9 cellular contexts compared by ENCODE assay signal in the genomic region with DNA sequence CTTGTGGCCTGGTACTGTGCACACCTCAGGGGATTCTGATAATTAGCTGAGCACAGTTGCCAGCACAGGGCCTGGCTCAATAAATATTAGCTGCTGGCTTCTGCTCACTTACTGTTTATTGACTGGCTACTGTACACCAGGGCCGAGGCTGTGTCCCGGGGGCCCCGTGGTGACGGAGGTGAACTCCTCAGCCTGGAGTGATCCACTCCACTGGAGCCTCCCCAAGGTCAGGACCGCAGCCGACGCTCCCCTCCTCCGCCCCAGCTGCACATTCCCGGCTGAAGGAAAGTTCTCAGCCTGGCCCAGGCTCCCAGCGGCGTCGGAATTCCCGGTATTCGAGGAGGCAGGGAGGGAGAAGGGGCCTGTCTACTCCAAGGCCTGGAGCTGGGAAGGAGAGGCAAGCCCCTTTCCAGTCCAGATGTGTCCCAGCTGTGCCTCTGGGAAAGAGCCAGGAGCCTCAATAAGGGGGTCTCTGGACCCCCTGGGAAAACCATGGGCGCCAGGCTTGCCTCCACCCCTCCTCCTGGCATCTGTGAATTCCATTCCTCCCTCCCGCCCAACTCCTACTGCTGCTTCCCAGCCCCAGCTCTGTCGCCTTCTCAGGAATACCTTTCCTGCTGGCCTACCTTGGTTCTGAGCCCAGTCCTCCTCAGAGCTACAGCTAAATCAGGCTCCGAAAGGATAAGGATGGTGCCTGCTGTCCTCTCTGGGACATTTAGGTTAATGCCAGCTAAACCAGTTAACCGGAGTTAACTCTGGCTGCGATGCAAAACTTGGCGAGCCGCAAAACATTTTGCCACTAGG. TPM values are rescaled to one million over a fixed set of nuclear protein-coding genes. Genes with fewer than 3 reads are reported as not detected.
DNase-seq lines count a peak whose midpoint lies in the region; ATAC-seq and TF ChIP-seq lines count a peak whose summit lies in the region.
"Had no signal": no experiment of that assay in that cellular context is flagged by ENCODE, and none has a peak within 500 bp of the region (broad histone marks: within the 10 kb centered on the region; RNA-seq: fewer than 3 reads in every experiment).

No MANE protein-coding gene starts in this region.

- intact Hi-C loops in heart right ventricle (cut with DNase I), result no loop called here

- H3K4me3 ChIP-seq in heart right ventricle (peak overlapping the region in 5 of 10 donors; percentile 0 to 20 (median 13)), rectal smooth muscle tissue (ENCODE audit: low read length) (no peak overlapping the region)

- no peak overlapping the region for H3K9ac ChIP-seq in rectal smooth muscle tissue (ENCODE audit: low read length)

- ATAC-seq in heart right ventricle (peak; percentile 82 to 88 (median 84)), GM18511 (IDR thresholded peaks at IDR 0.05; ENCODE audit: unreplicated experiment) (no peak), GM18867 (IDR thresholded peaks at IDR 0.05; ENCODE audit: unreplicated experiment) (no peak)

- H3K27me3 ChIP-seq in heart right ventricle (no peaks in the 10 kb centered on the region), rectal smooth muscle tissue (ENCODE audit: control insufficient read depth, insufficient read depth, low read length) (no peaks in the 10 kb centered on the region)

- H3K36me3 ChIP-seq in heart right ventricle (peaks cover 0 to 40% (median 17%) of the 10 kb centered on the region in 9 donors), rectal smooth muscle tissue (ENCODE audit: control insufficient read depth, insufficient read depth, low read length) (peaks cover 15% of the 10 kb centered on the region)

- H3K9me3 ChIP-seq in heart right ventricle, result no peaks in the 10 kb centered on the region

- no peak for TF ChIP-seq CTCF in heart right ventricle (IDR thresholded peaks at IDR 0.05)

- H3K27ac ChIP-seq in heart right ventricle (peak overlapping the region; percentile 68 to 91 (median 87)), rectal smooth muscle tissue (ENCODE audit: low read depth, low read length) (peak overlapping the region; percentile 80)
- H3K27ac ChIP-seq: epithelial cell of prostate had no signal

- H3K4me1 ChIP-seq in heart right ventricle (peaks cover 10 to 42% (median 20%) of the 10 kb centered on the region in 9 donors), rectal smooth muscle tissue (ENCODE audit: control insufficient read depth, insufficient read depth, low read length) (peaks cover 12% of the 10 kb centered on the region)

- 10 to 12% methylated on average over 21 to 22 of the region's 22 CpGs for WGBS in heart right ventricle, 2 donors

- peak; percentile 59 for DNase-seq in Daoy (ENCODE audit: low read depth)
- DNase-seq in T1000 (lab: John Stamatoyannopoulos, UW), result peak; percentile 30
- DNase-seq in heart right ventricle, result peak; percentile 77 to 84
- DNase-seq in T-helper 1 cell, result no peak
- DNase-seq in NCI-H1092 (lab: John Stamatoyannopoulos, UW), result no peak

RNA-seq across cellular contexts. Expression of gene RPS16, which starts 7.2 kb away (rescaled TPM):
- total RNA-seq in Daoy (2014; rRNA removed; shearing (Covaris generic)), result 54.9 and 71.8 TPM in 2 replicates
- 1,000 to 10,000 TPM in 7 of 10 donors, 100 to 1,000 TPM in 3; 936 to 1,726 (median 1,424) TPM for total RNA-seq in heart right ventricle
- polyA plus RNA-seq in heart right ventricle, result 1,000 to 10,000 TPM in 1 of 2 donors, 100 to 1,000 TPM in 1; 974 to 3,280 TPM

RNA-seq across cellular contexts. Expression of gene PLEKHG2, which starts 16.0 kb away (rescaled TPM):
- total RNA-seq in Daoy (2014; rRNA removed; shearing (Covaris generic)), result 3.0 and 6.9 TPM in 2 replicates
- total RNA-seq in heart right ventricle, result 10 to 100 TPM in 9 of 10 donors, 1 to 10 TPM in 1; 8.3 to 23.1 (median 15.1) TPM
- 10 to 100 TPM in 1 of 2 donors, 1 to 10 TPM in 1; 6.9 to 22.7 TPM for polyA plus RNA-seq in heart right ventricle

RNA-seq across cellular contexts. Expression of gene SUPT5H, which starts 16.9 kb away (rescaled TPM):
- 78.7 and 140 TPM in 2 replicates for total RNA-seq in Daoy (2014; rRNA removed; shearing (Covaris generic))
- total RNA-seq in heart right ventricle, result 10 to 100 TPM; 65.0 to 96.6 (median 84.3) TPM
- 100 to 1,000 TPM in 1 of 2 donors, 10 to 100 TPM in 1; 56.2 to 149 TPM for polyA plus RNA-seq in heart right ventricle

RNA-seq across cellular contexts. Expression of gene ZFP36, which starts 21.9 kb away (rescaled TPM):
- 0.21 and 2.1 TPM in 2 replicates for total RNA-seq in Daoy (2014; rRNA removed; shearing (Covaris generic))
- total RNA-seq in heart right ventricle, result 100 to 1,000 TPM in 2 of 10 donors, 10 to 100 TPM in 8; 22.8 to 194 (median 48.1) TPM
- 10 to 100 TPM; 60.2 to 63.2 TPM for polyA plus RNA-seq in heart right ventricle

RNA-seq across cellular contexts. Expression of gene MED29, which starts 37.3 kb away (rescaled TPM):
- total RNA-seq in Daoy (2014; rRNA removed; shearing (Covaris generic)), result 20.7 and 41.1 TPM in 2 replicates
- total RNA-seq in heart right ventricle, result 10 to 100 TPM; 22.9 to 32.3 (median 27.1) TPM
- 10 to 100 TPM; 16.2 to 30.8 TPM for polyA plus RNA-seq in heart right ventricle

Comparison
In these comparisons a context has a peak if more than half of its experiments do, and no peak if none do; other contexts are left out.
1. DNase-seq: peak in Daoy (single experiment), T1000 (single experiment) and heart right ventricle (2 of 2); none in T-helper 1 cell (0 of 5) and NCI-H1092 (single experiment).
2. ATAC-seq: peak in heart right ventricle (8 of 8); none in GM18511 (single experiment) and GM18867 (single experiment).
3. RNA of gene RPS16, which starts 7.2 kb away (total RNA-seq): 936 to 1,726 TPM in heart right ventricle; 54.9 to 71.8 TPM in Daoy; every median in the first group is over 10 times any median in the second.